13 cellular contexts compared by ENCODE assay signal in genomic region chrX:42094208-42094607, GRCh38.
A peak's percentile ranks its signal among the peaks of the same experiment; 100 is the strongest.
DNase-seq lines count a peak whose midpoint lies in the region; ATAC-seq and TF ChIP-seq lines count a peak whose summit lies in the region.
"Had no signal": no experiment of that assay in that cellular context is flagged by ENCODE, and none has a peak within 500 bp of the region (broad histone marks: within the 10 kb centered on the region; RNA-seq: fewer than 3 reads in every experiment).

No MANE protein-coding gene starts in this region.

- no peaks in the 10 kb centered on the region for H3K36me3 Mint-ChIP-seq in activated CD4-positive, alpha-beta T cell treated with anti-CD3 and anti-CD28 coated beads, Interleukin-2, amount 10 ng/mL, durations not matched to agents 7 days and 5 days (ENCODE audit: low read depth)
- H3K36me3 Mint-ChIP-seq in central memory CD8-positive, alpha-beta T cell (ENCODE audit: insufficient read depth): peaks cover 1% of the 10 kb centered on the region
- H3K36me3 Mint-ChIP-seq: stimulated activated naive B cell treated with anti-CD40 and anti-IgM and Interleukin-4, amounts not matched to agents 10 μg/mL and 1 μg/mL and 100 μg/mL, for 72 hours had no signal

- no peak for TF ChIP-seq POLR2A in uterus (IDR thresholded peaks at IDR 0.05)

- no peak overlapping the region for H3K27ac ChIP-seq in uterus
- H3K27ac ChIP-seq: ascending aorta had no signal

- intact Hi-C loops in sciatic nerve (cut with DNase I) (no loop called here), uterus (cut with DNase I; ENCODE audit: low total_unique reads) (no loop called here)

- H3K27ac Mint-ChIP-seq in activated CD4-positive, alpha-beta T cell treated with anti-CD3 and anti-CD28 coated beads, Interleukin-2, amount 10 ng/mL, durations not matched to agents 7 days and 5 days: peak overlapping the region; percentile 13
- peak overlapping the region; percentile 72 for H3K27ac Mint-ChIP-seq in central memory CD8-positive, alpha-beta T cell (ENCODE audit: low read depth)
- H3K27ac Mint-ChIP-seq: stimulated activated naive B cell treated with anti-CD40 and anti-IgM and Interleukin-4, amounts not matched to agents 10 μg/mL and 1 μg/mL and 100 μg/mL, for 72 hours had no signal

- H3K4me3 ChIP-seq in uterus: no peak overlapping the region
- H3K4me3 ChIP-seq: ascending aorta had no signal

- DNase-seq in activated CD4-positive, alpha-beta T cell treated with anti-CD3 and anti-CD28 coated beads, Interleukin-2, amount 10 ng/mL, durations not matched to agents 7 days and 5 days: no peak
- no peak for DNase-seq in activated CD4-positive, alpha-beta T cell treated with anti-CD3 and anti-CD28 coated beads for 1 hour
- DNase-seq in M059J (ENCODE audit: low read depth) (peak; percentile 59), sciatic nerve (ENCODE audit: low spot score) (no peak), G401 (ENCODE audit: low spot score) (no peak), NCI-H2227 treated with DMSO at 0.1 percent for 48 hours (lab: John Stamatoyannopoulos, UW) (no peak), uterus (no peak)
- no peak for DNase-seq in central memory CD8-positive, alpha-beta T cell (ENCODE audit: low spot score in 2 of 2)
- DNase-seq: activated CD4-positive, alpha-beta T cell treated with anti-CD3 and anti-CD28 coated beads for 4 hours; NCI-H1048; stimulated activated naive B cell treated with anti-CD40 and anti-IgM and Interleukin-4, amounts not matched to agents 10 μg/mL and 1 μg/mL and 100 μg/mL, for 72 hours had no signal

- peaks cover 10% of the 10 kb centered on the region for H3K4me1 Mint-ChIP-seq in activated CD4-positive, alpha-beta T cell treated with anti-CD3 and anti-CD28 coated beads, Interleukin-2, amount 10 ng/mL, durations not matched to agents 7 days and 5 days
- H3K4me1 Mint-ChIP-seq in central memory CD8-positive, alpha-beta T cell: peaks cover 9% of the 10 kb centered on the region

- in situ Hi-C loops in G401 (cut with HindIII; ENCODE audit: low sequenced_read_pairs): no loop called here

- H3K27me3 Mint-ChIP-seq in activated CD4-positive, alpha-beta T cell treated with anti-CD3 and anti-CD28 coated beads, Interleukin-2, amount 10 ng/mL, durations not matched to agents 7 days and 5 days: no peaks in the 10 kb centered on the region
- H3K27me3 Mint-ChIP-seq in central memory CD8-positive, alpha-beta T cell: no peaks in the 10 kb centered on the region

- ATAC-seq in central memory CD8-positive, alpha-beta T cell (replicated peaks; ENCODE audit: extremely low read depth, poor library complexity, severe bottlenecking): no peak
- peak; percentile 62 for ATAC-seq in sciatic nerve
- ATAC-seq: Panc1 had no signal

- POLR2A ChIA-PET in activated CD4-positive, alpha-beta T cell treated with anti-CD3 and anti-CD28 coated beads, Interleukin-2, amount 10 ng/mL, durations not matched to agents 7 days and 5 days (lab: Charles Lee): no interaction called here

- H3K27me3 ChIP-seq in uterus: no peaks in the 10 kb centered on the region

- no peak for TF ChIP-seq CTCF in uterus (IDR thresholded peaks at IDR 0.05)

- no peaks in the 10 kb centered on the region for H3K4me1 ChIP-seq in uterus
- H3K4me1 ChIP-seq: ascending aorta had no signal

- no peaks in the 10 kb centered on the region for H3K9me3 Mint-ChIP-seq in activated CD4-positive, alpha-beta T cell treated with anti-CD3 and anti-CD28 coated beads, Interleukin-2, amount 10 ng/mL, durations not matched to agents 7 days and 5 days
- no peaks in the 10 kb centered on the region for H3K9me3 Mint-ChIP-seq in central memory CD8-positive, alpha-beta T cell
- H3K9me3 Mint-ChIP-seq: stimulated activated naive B cell treated with anti-CD40 and anti-IgM and Interleukin-4, amounts not matched to agents 10 μg/mL and 1 μg/mL and 100 μg/mL, for 72 hours had no signal

- H3K9me3 ChIP-seq in uterus: no peaks in the 10 kb centered on the region
- H3K9me3 ChIP-seq: ascending aorta had no signal

- no peak overlapping the region for H3K4me3 Mint-ChIP-seq in activated CD4-positive, alpha-beta T cell treated with anti-CD3 and anti-CD28 coated beads, Interleukin-2, amount 10 ng/mL, durations not matched to agents 7 days and 5 days
- peak overlapping the region; percentile 65 for H3K4me3 Mint-ChIP-seq in central memory CD8-positive, alpha-beta T cell
- H3K4me3 Mint-ChIP-seq: stimulated activated naive B cell treated with anti-CD40 and anti-IgM and Interleukin-4, amounts not matched to agents 10 μg/mL and 1 μg/mL and 100 μg/mL, for 72 hours had no signal

- no peaks in the 10 kb centered on the region for H3K36me3 ChIP-seq in uterus
- H3K36me3 ChIP-seq: ascending aorta had no signal

- CTCF ChIA-PET in activated CD4-positive, alpha-beta T cell treated with anti-CD3 and anti-CD28 coated beads, Interleukin-2, amount 10 ng/mL, durations not matched to agents 7 days and 5 days (lab: Charles Lee): interaction anchor here (0.7 to 1.3 kb wide), 2 partner anchors 10 to 288 kb away, joined by 3 read pairs; no protein-coding TSS in a partner anchor
